Comparison of ENCODE assay signal across 9 cellular contexts in genomic region chr2:219544567-219544966, GRCh38. TPM values are rescaled to one million over a fixed set of nuclear protein-coding genes. Genes with fewer than 3 reads are reported as not detected.
DNase-seq lines count a peak whose midpoint lies in the region; ATAC-seq and TF ChIP-seq lines count a peak whose summit lies in the region.
"Had no signal": no experiment of that assay in that cellular context is flagged by ENCODE, and none has a peak within 500 bp of the region (broad histone marks: within the 10 kb centered on the region; RNA-seq: fewer than 3 reads in every experiment).

No MANE protein-coding gene starts in this region.

- peak overlapping the region; percentile 92 for H3K4me3 Mint-ChIP-seq in activated naive CD8-positive, alpha-beta T cell treated with anti-CD3 and anti-CD28 coated beads, Interleukin-2, amount 50 U/mL, for 24 hours

- H2BK120ac ChIP-seq in mesenchymal stem cell (ENCODE audit: low read depth, low read length) = no peak overlapping the region

- H3K36me3 Mint-ChIP-seq in activated naive CD8-positive, alpha-beta T cell treated with anti-CD3 and anti-CD28 coated beads, Interleukin-2, amount 50 U/mL, for 24 hours (ENCODE audit: low read depth) = peaks cover 6% of the 10 kb centered on the region

- H2AFZ ChIP-seq in mesenchymal stem cell (ENCODE audit: low read depth, low read length) = no peak overlapping the region

- H2BK5ac ChIP-seq in mesenchymal stem cell (ENCODE audit: low read depth, low read length, poor library complexity, severe bottlenecking) = no peak overlapping the region

- no peak overlapping the region for H3K27ac Mint-ChIP-seq in activated naive CD8-positive, alpha-beta T cell treated with anti-CD3 and anti-CD28 coated beads, Interleukin-2, amount 50 U/mL, for 24 hours

- WGBS in heart left ventricle, 4 donors = 49 to 54% (median 49%) methylated on average over 9 of the region's 9 CpGs
- 69% methylated on average over 9 of the region's 9 CpGs for WGBS in mesenchymal stem cell
- 54 to 100% methylated on average over 1 to 9 of the region's 9 CpGs for WGBS in transverse colon (ENCODE audit: low coverage in 1 of 2), 2 donors

- H3K27me3 ChIP-seq in heart left ventricle (peaks cover 0 to 21% (median 0%) of the 10 kb centered on the region in 9 donors), mesenchymal stem cell (ENCODE audit: control insufficient read depth in 1 of 2, insufficient read depth in 1 of 2, low read length in 2 of 2) (peaks cover 0 to 3% of the 10 kb centered on the region in 2 experiments), transverse colon (no peaks in the 10 kb centered on the region)
- H3K27me3 ChIP-seq: adrenal gland had no signal

- TF ChIP-seq EP300 in transverse colon (IDR thresholded peaks at IDR 0.05; ENCODE audit: low read depth) = no peak

- no peak overlapping the region for H2BK15ac ChIP-seq in mesenchymal stem cell (ENCODE audit: low read depth, poor library complexity, severe bottlenecking)

- peak overlapping the region; percentile 93 for H3K4me2 ChIP-seq in mesenchymal stem cell (ENCODE audit: low read length, poor library complexity, severe bottlenecking)

- H3K4me3 ChIP-seq in heart left ventricle (peak overlapping the region in 10 of 12 donors; percentile 57 to 92 (median 78)), mesenchymal stem cell (ENCODE audit: insufficient read depth in 1 of 2, low read depth in 1 of 2, low read length in 2 of 2) (peak overlapping the region in 1 of 2 experiments; percentile 95), transverse colon (peak overlapping the region in 1 of 4 donors; percentile 75)

- peaks cover 18% of the 10 kb centered on the region for H3K79me1 ChIP-seq in mesenchymal stem cell (replicated peaks; ENCODE audit: low read length, poor library complexity, severe bottlenecking)

- H2AK5ac ChIP-seq in mesenchymal stem cell (ENCODE audit: low read length, severe bottlenecking) = no peak overlapping the region

- peak overlapping the region in 1 of 2 experiments; percentile 49 for H3K23ac ChIP-seq in mesenchymal stem cell (ENCODE audit: low read length in 2 of 2)

- peaks cover 24% of the 10 kb centered on the region for H3K4me1 Mint-ChIP-seq in activated naive CD8-positive, alpha-beta T cell treated with anti-CD3 and anti-CD28 coated beads, Interleukin-2, amount 50 U/mL, for 24 hours

- DNase-seq in heart left ventricle = no peak
- DNase-seq in cardiac septum (ENCODE audit: low spot score) = no peak
- no peak for DNase-seq in activated naive CD8-positive, alpha-beta T cell treated with anti-CD3 and anti-CD28 coated beads, Interleukin-2, amount 50 U/mL, for 24 hours
- DNase-seq in mesenchymal stem cell = no peak
- no peak for DNase-seq in transverse colon
- no peak for DNase-seq in NCI-H1694 (lab: John Stamatoyannopoulos, UW)
- DNase-seq in stimulated activated CD4-positive, alpha-beta T cell treated with anti-CD3 and anti-CD28 coated beads, Interleukin-15, amount 100 ng/mL, for 24 hours = no peak

- no peak overlapping the region for H3K14ac ChIP-seq in mesenchymal stem cell (ENCODE audit: low read length in 2 of 2)

- no peak overlapping the region for H3K18ac ChIP-seq in mesenchymal stem cell (ENCODE audit: low read depth in 1 of 2, low read length in 2 of 2)

- no peak overlapping the region for H4K91ac ChIP-seq in mesenchymal stem cell (ENCODE audit: low read length)

- H3K4me1 ChIP-seq in heart left ventricle (peaks cover 0 to 35% (median 24%) of the 10 kb centered on the region in 12 donors), mesenchymal stem cell (ENCODE audit: control insufficient read depth, insufficient read depth, low read depth, low read length) (peaks cover 21% of the 10 kb centered on the region), transverse colon (peaks cover 11 to 30% (median 22%) of the 10 kb centered on the region in 4 donors)

- TF ChIP-seq CTCF in heart left ventricle (IDR thresholded peaks at IDR 0.05) (no peak), transverse colon (IDR thresholded peaks at IDR 0.05) (no peak)

- in situ Hi-C loops in transverse colon (cut with MboI; ENCODE audit: low pct_ligation_motif_present in 1 of 4, low pct_unique_long_range_greater_than_20kb in 1 of 4, low sequenced_read_pairs in 3 of 4) = no loop called here

- no peak overlapping the region for H2BK12ac ChIP-seq in mesenchymal stem cell (ENCODE audit: low read length in 2 of 2)

- peaks cover 0 to 22% (median 18%) of the 10 kb centered on the region in 9 donors for H3K36me3 ChIP-seq in heart left ventricle
- H3K36me3 ChIP-seq in mesenchymal stem cell (ENCODE audit: control insufficient read depth in 1 of 2, insufficient read depth in 2 of 2, low read depth in 1 of 2, low read length in 2 of 2) = peaks cover 31 to 37% of the 10 kb centered on the region in 2 experiments
- H3K36me3 ChIP-seq in transverse colon = peaks cover 0 to 3% (median 0%) of the 10 kb centered on the region in 4 donors

- peak overlapping the region; percentile 94 for H3K9ac ChIP-seq in mesenchymal stem cell (ENCODE audit: low read length)

- H3K27me3 Mint-ChIP-seq in activated naive CD8-positive, alpha-beta T cell treated with anti-CD3 and anti-CD28 coated beads, Interleukin-2, amount 50 U/mL, for 24 hours = peaks cover 18% of the 10 kb centered on the region

- H3K9me3 ChIP-seq in heart left ventricle = no peaks in the 10 kb centered on the region
- no peaks in the 10 kb centered on the region for H3K9me3 ChIP-seq in mesenchymal stem cell (ENCODE audit: control insufficient read depth, low read length)
- no peaks in the 10 kb centered on the region for H3K9me3 ChIP-seq in transverse colon
- H3K9me3 ChIP-seq: adrenal gland had no signal

- no peak overlapping the region for H3K4ac ChIP-seq in mesenchymal stem cell (ENCODE audit: low read depth in 1 of 2, low read length in 2 of 2)

- no peak for TF ChIP-seq POLR2A in heart left ventricle (IDR thresholded peaks at IDR 0.05)
- no peak for TF ChIP-seq POLR2A in transverse colon (IDR thresholded peaks at IDR 0.05)
- TF ChIP-seq POLR2A in GM18505 (IDR thresholded peaks at IDR 0.05; ENCODE audit: borderline replicate concordance, extremely low read depth, insufficient read depth, insufficient read length) = no peak

- no peak for ATAC-seq in heart left ventricle
- ATAC-seq in activated naive CD8-positive, alpha-beta T cell treated with anti-CD3 and anti-CD28 coated beads, Interleukin-2, amount 50 U/mL, for 24 hours = no peak
- no peak for ATAC-seq in GM18505 (IDR thresholded peaks at IDR 0.05; ENCODE audit: unreplicated experiment)

- H3K27ac ChIP-seq in heart left ventricle (peak overlapping the region in 8 of 12 donors; percentile 81 to 97 (median 89)), mesenchymal stem cell (ENCODE audit: low read length, poor library complexity, severe bottlenecking) (no peak overlapping the region), transverse colon (peak overlapping the region in 3 of 4 donors; percentile 92 to 94 (median 94))

- intact Hi-C loops in heart left ventricle (cut with DNase I) = loop anchor here in 7 of 10 donors (5.0 to 10.0 kb wide), 5 partner anchors 53 to 148 kb away; partner anchors contain the start of gene STK11IP (in 1 of the 7)
- intact Hi-C loops in cardiac septum (cut with DNase I) = no loop called here
- intact Hi-C loops in transverse colon (cut with DNase I; ENCODE audit: low total_unique reads) = no loop called here

- no peaks in the 10 kb centered on the region for H3K9me3 Mint-ChIP-seq in activated naive CD8-positive, alpha-beta T cell treated with anti-CD3 and anti-CD28 coated beads, Interleukin-2, amount 50 U/mL, for 24 hours

- no peak overlapping the region for H4K8ac ChIP-seq in mesenchymal stem cell (ENCODE audit: low read length)

RNA-seq across cellular contexts. Expression of gene TMEM198, which starts 0.7 kb away (rescaled TPM):
- total RNA-seq in heart left ventricle (1 to 10 TPM in 8 of 9 donors, under 1 TPM in 1; 0.65 to 4.7 (median 2.3) TPM), cardiac septum (1.8 TPM), transverse colon (1 to 10 TPM in 3 of 4 donors, not detected in 1; 1.1 to 4.4 (median 1.2) TPM)
- 10 to 100 TPM in 1 of 2 donors, 1 to 10 TPM in 1; 2.2 to 10.2 TPM for polyA plus RNA-seq in heart left ventricle
- polyA plus RNA-seq in mesenchymal stem cell (2013, experiment 1 of 2) = 1.5 TPM
- 1.3 TPM for polyA plus RNA-seq in mesenchymal stem cell (2013, experiment 2 of 2)

RNA-seq across cellular contexts. Expression of gene CHPF, which starts 1.0 kb away (rescaled TPM):
- total RNA-seq in heart left ventricle = 100 to 1,000 TPM in 6 of 9 donors, 10 to 100 TPM in 3; 77.9 to 196 (median 138) TPM
- 100 to 1,000 TPM in 1 of 2 donors, 10 to 100 TPM in 1; 74.1 to 209 TPM for polyA plus RNA-seq in heart left ventricle
- total RNA-seq in cardiac septum = 120 TPM
- polyA plus RNA-seq in mesenchymal stem cell (2013, experiment 1 of 2) = 134 TPM
- 133 TPM for polyA plus RNA-seq in mesenchymal stem cell (2013, experiment 2 of 2)
- 10 to 100 TPM; 21.1 to 58.2 (median 52.1) TPM for total RNA-seq in transverse colon

RNA-seq across cellular contexts. Expression of gene OBSL1, which starts 26.8 kb away (rescaled TPM):
- total RNA-seq in heart left ventricle (100 to 1,000 TPM; 149 to 230 (median 178) TPM), cardiac septum (199 TPM), transverse colon (10 to 100 TPM; 18.1 to 57.2 (median 19.0) TPM)
- polyA plus RNA-seq in heart left ventricle = 100 to 1,000 TPM in 1 of 2 donors, 10 to 100 TPM in 1; 88.1 to 177 TPM
- polyA plus RNA-seq in mesenchymal stem cell (2013, experiment 1 of 2) = 19.4 TPM
- 20.0 TPM for polyA plus RNA-seq in mesenchymal stem cell (2013, experiment 2 of 2)

RNA-seq across cellular contexts. Expression of gene INHA, which starts 27.5 kb away (rescaled TPM):
- 10 to 100 TPM in 1 of 9 donors, 1 to 10 TPM in 7, under 1 TPM in 1; 0.52 to 14.2 (median 1.8) TPM for total RNA-seq in heart left ventricle
- 10 to 100 TPM in 1 of 2 donors, 1 to 10 TPM in 1; 5.5 to 12.0 TPM for polyA plus RNA-seq in heart left ventricle
- total RNA-seq in cardiac septum = 0.59 TPM
- 0.30 TPM for polyA plus RNA-seq in mesenchymal stem cell (2013, experiment 1 of 2)
- 0.18 TPM for polyA plus RNA-seq in mesenchymal stem cell (2013, experiment 2 of 2)
- not detected for total RNA-seq in transverse colon

RNA-seq across cellular contexts. Expression of gene ASIC4, which starts 30.3 kb away (rescaled TPM):
- under 1 TPM in 1 of 9 donors, not detected in 8; 0.10 TPM for total RNA-seq in heart left ventricle
- polyA plus RNA-seq in heart left ventricle = under 1 TPM; 0.03 to 0.08 TPM
- 0.32 TPM for total RNA-seq in cardiac septum
- polyA plus RNA-seq in mesenchymal stem cell (2013, experiment 1 of 2) = not detected
- not detected for polyA plus RNA-seq in mesenchymal stem cell (2013, experiment 2 of 2)
- total RNA-seq in transverse colon = not detected

Comparison
In these comparisons a context has a peak if more than half of its experiments do, and no peak if none do; other contexts are left out.
1. intact Hi-C loops: an anchor here in heart left ventricle (5.0 to 10.0 kb wide); none called in cardiac septum and transverse colon.